ENCODE assay signal across 19 cellular contexts in the genomic region with DNA sequence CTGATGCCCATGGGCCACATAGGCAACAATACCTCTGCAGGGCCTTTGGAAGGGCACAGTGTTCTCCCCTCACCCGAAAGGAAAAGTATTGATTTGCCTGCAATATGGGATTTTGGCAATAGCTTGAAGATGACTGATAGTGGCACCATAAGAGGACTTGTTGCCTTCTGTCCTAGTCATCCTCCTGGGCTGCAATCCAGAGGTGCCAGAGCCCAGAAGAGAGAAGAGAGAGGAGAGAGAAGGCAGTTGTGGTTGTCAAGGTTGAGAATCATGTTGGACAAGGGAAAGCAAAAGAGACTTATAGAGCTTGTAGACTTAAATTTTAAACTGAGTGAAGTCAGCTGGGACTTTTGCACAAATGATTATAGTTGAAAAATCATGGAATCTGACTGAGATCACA. TPM values are rescaled to one million over a fixed set of nuclear protein-coding genes. Genes with fewer than 3 reads are reported as not detected.
DNase-seq lines count a peak whose midpoint lies in the region; ATAC-seq, FAIRE-seq and TF ChIP-seq lines count a peak whose summit lies in the region.
"Had no signal": no experiment of that assay in that cellular context is flagged by ENCODE, and none has a peak within 500 bp of the region (broad histone marks: within the 10 kb centered on the region; RNA-seq: fewer than 3 reads in every experiment).

No MANE protein-coding gene starts in this region.

- peak overlapping the region; percentile 42; the same call in 1 of the 2 replicates for H4K5ac ChIP-seq in IMR-90 (ENCODE audit: low read depth, low read length)
- no peak overlapping the region for H4K5ac ChIP-seq in H1 (ENCODE audit: insufficient read length, low read depth, low read length)

- H3K79me1 ChIP-seq in IMR-90 (ENCODE audit: low read depth in 1 of 2, low read length in 2 of 2) (no peaks in the 10 kb centered on the region), H1 (ENCODE audit: low read depth, low read length) (no peaks in the 10 kb centered on the region), neuronal stem cell (ENCODE audit: low read depth, low read length) (no peaks in the 10 kb centered on the region)

- H2BK15ac ChIP-seq in IMR-90 (ENCODE audit: low read depth, low read length) (no peak overlapping the region), H1 (ENCODE audit: low read length) (no peak overlapping the region), neuronal stem cell (ENCODE audit: low read length) (no peak overlapping the region)

- H4K91ac ChIP-seq in IMR-90 (ENCODE audit: insufficient read depth, low read depth, low read length): no peak overlapping the region
- no peak overlapping the region for H4K91ac ChIP-seq in H1 (replicated peaks; ENCODE audit: insufficient read length, low read length)
- peak overlapping the region; percentile 11 for H4K91ac ChIP-seq in neuronal stem cell (ENCODE audit: low read depth, low read length, poor library complexity)

- H4K20me1 ChIP-seq in IMR-90 (ENCODE audit: insufficient read depth, low read length): no peaks in the 10 kb centered on the region
- H4K20me1 ChIP-seq in H1 (replicated peaks in 1 of 2; ENCODE audit: control insufficient read depth in 1 of 2, insufficient read depth in 2 of 2, low read length in 2 of 2): no peaks in the 10 kb centered on the region

- H3K9me3 ChIP-seq in IMR-90 (ENCODE audit: control insufficient read depth, insufficient read depth, low read length) (no peaks in the 10 kb centered on the region), H1 (ENCODE audit: insufficient read depth in 2 of 2, low read depth in 1 of 2, low read length in 1 of 2) (no peaks in the 10 kb centered on the region), neuronal stem cell (replicated peaks in 1 of 2; ENCODE audit: control insufficient read depth in 2 of 2, insufficient read depth in 1 of 2, low read depth in 1 of 2, low read length in 2 of 2) (peaks cover 0 to 3% of the 10 kb centered on the region in 2 donors)
- H3K9me3 ChIP-seq: A549, BE2C, Peyer's patch, SJSA1 had no signal

- dilution Hi-C loops in IMR-90 (cut with HindIII; ENCODE audit: low sequenced_read_pairs, unreplicated experiment): no loop called here

- H3K23ac ChIP-seq in IMR-90 (ENCODE audit: low read depth, low read length) (no peak overlapping the region), H1 (ENCODE audit: insufficient read length) (no peak overlapping the region), neuronal stem cell (ENCODE audit: low read depth, low read length, poor library complexity) (no peak overlapping the region)

- no peaks in the 10 kb centered on the region for H3K9me1 ChIP-seq in IMR-90 (ENCODE audit: insufficient read depth, low read length)

- H2AK9ac ChIP-seq in IMR-90 (replicated peaks; ENCODE audit: low read depth, low read length, poor library complexity): no peak overlapping the region

- intact Hi-C loops in IMR-90 (cut with micrococcal nuclease) (no loop called here), left colon (cut with DNase I, micrococcal nuclease) (no loop called here)

- no TSS peak for BruUV-seq in IMR-90 (replicated peaks; lab: Mats Ljungman, UMichigan)

- H3K4ac ChIP-seq in IMR-90 (ENCODE audit: low read depth, low read length) (no peak overlapping the region), H1 (replicated peaks; ENCODE audit: insufficient read length, low read depth, low read length) (no peak overlapping the region), neuronal stem cell (ENCODE audit: low read length) (no peak overlapping the region)

- H4K8ac ChIP-seq in IMR-90 (ENCODE audit: low read depth in 2 of 2, low read length in 2 of 2): no peak overlapping the region
- H4K8ac ChIP-seq in H1 (ENCODE audit: extremely low read depth, insufficient read depth, low read length): no peak overlapping the region
- H4K8ac ChIP-seq in neuronal stem cell (ENCODE audit: low read depth, low read length): no peak overlapping the region

- H2BK12ac ChIP-seq in H1 (ENCODE audit: low read depth, low read length): no peak overlapping the region
- H2BK12ac ChIP-seq in neuronal stem cell (ENCODE audit: low read length): no peak overlapping the region

- DNase-seq in EH (ENCODE audit: low read depth) (peak; percentile 29), IMR-90 (no peak), H1 (ENCODE audit: low read depth in 1 of 2, low spot score in 2 of 2) (no peak), neuronal stem cell (ENCODE audit: low spot score) (no peak), left colon (no peak)
- DNase-seq in activated naive CD4-positive, alpha-beta T cell treated with anti-CD3 and anti-CD28 coated beads, Interleukin-2, amount 50 U/mL, for 72 hours (ENCODE audit: low spot score in 2 of 2): no peak
- DNase-seq: BE2C, DMS79, Kasumi-1, NCI-H1105, NCI-H2029 treated with DMSO at 0.1 percent for 48 hours, NCI-H226, NCI-H524, NCI-H774, Peyer's patch had no signal

- CTCF ChIA-PET in IMR-90 (lab: Yijun Ruan, JAX): interaction anchor here (1.7 kb wide), 1 partner anchor 8 kb away, joined by 5 read pairs; no protein-coding TSS in a partner anchor
- CTCF ChIA-PET in H1 (lab: Charles Lee; ENCODE audit: partially characterized antibody): no interaction called here

- ATAC-seq in IMR-90 (ENCODE audit: low read depth): no peak
- no peak for ATAC-seq in HG03280 (IDR thresholded peaks at IDR 0.05; ENCODE audit: unreplicated experiment)
- ATAC-seq in left colon: no peak
- ATAC-seq in activated naive CD4-positive, alpha-beta T cell treated with anti-CD3 and anti-CD28 coated beads, Interleukin-2, amount 50 U/mL, for 72 hours: no peak
- ATAC-seq in GM18505 (IDR thresholded peaks at IDR 0.05; ENCODE audit: unreplicated experiment): no peak
- ATAC-seq: A549 had no signal

- H3K14ac ChIP-seq in IMR-90 (replicated peaks; ENCODE audit: low read depth, low read length) (no peak overlapping the region), H1 (ENCODE audit: insufficient read length) (no peak overlapping the region), neuronal stem cell (ENCODE audit: low read length) (no peak overlapping the region)

- H3K27ac ChIP-seq in IMR-90 (ENCODE audit: insufficient read depth, low read length) (no peak overlapping the region), H1 (ENCODE audit: low read depth, low read length) (no peak overlapping the region), neuronal stem cell (replicated peaks; ENCODE audit: low read length) (no peak overlapping the region)
- H3K27ac ChIP-seq: A549, Peyer's patch, SJSA1 had no signal

- H2AK5ac ChIP-seq in IMR-90 (ENCODE audit: low read depth, low read length) (peak overlapping the region; percentile 8; the same call in 1 of the 2 replicates), H1 (ENCODE audit: low read depth, low read length) (no peak overlapping the region), neuronal stem cell (ENCODE audit: low read depth, low read length) (no peak overlapping the region)

- H3K9me3 Mint-ChIP-seq in activated naive CD4-positive, alpha-beta T cell treated with anti-CD3 and anti-CD28 coated beads, Interleukin-2, amount 50 U/mL, for 72 hours: no peaks in the 10 kb centered on the region

- H2BK120ac ChIP-seq in IMR-90 (ENCODE audit: low read depth, low read length): no peak overlapping the region
- no peak overlapping the region for H2BK120ac ChIP-seq in H1 (replicated peaks; ENCODE audit: low read depth, low read length)
- H2BK120ac ChIP-seq in neuronal stem cell (ENCODE audit: low read depth, low read length): no peak overlapping the region

- WGBS in IMR-90 (ENCODE audit: extremely low coverage in 2 of 2, insufficient read length in 1 of 2), 2 experiments: no CpG with 5 or more reads among the region's 1 CpG
- 92% methylated on average over 1 of the region's 1 CpG; no CpG with 5 or more reads in 1 of the 2 experiments for WGBS in H1 (ENCODE audit: extremely low coverage in 1 of 2, insufficient coverage in 1 of 2, insufficient read length in 1 of 2, insufficient replicate concordance in 2 of 2, low coverage in 1 of 2, low lambda C conversion rate in 2 of 2, missing lambda C conversion rate in 1 of 2), 2 experiments
- WGBS in neuronal stem cell (ENCODE audit: extremely low coverage in 2 of 2, insufficient read length in 2 of 2, insufficient replicate concordance in 1 of 2), 2 donors: no CpG with 5 or more reads among the region's 1 CpG

- no peaks in the 10 kb centered on the region for H3K36me3 ChIP-seq in IMR-90 (ENCODE audit: control insufficient read depth, insufficient read depth, low read length)
- no peaks in the 10 kb centered on the region for H3K36me3 ChIP-seq in H1 (ENCODE audit: control insufficient read depth in 2 of 4, insufficient read depth in 4 of 4, low read length in 3 of 4)
- no peaks in the 10 kb centered on the region for H3K36me3 ChIP-seq in neuronal stem cell (replicated peaks in 1 of 2; ENCODE audit: control insufficient read depth in 2 of 2, insufficient read depth in 2 of 2, low read length in 2 of 2)
- H3K36me3 ChIP-seq: BE2C, Peyer's patch, SJSA1 had no signal

- H3K56ac ChIP-seq in IMR-90 (ENCODE audit: extremely low read depth, insufficient read depth, low read length): no peak overlapping the region
- H3K56ac ChIP-seq in H1 (replicated peaks; ENCODE audit: insufficient read length, low read depth, low read length): no peak overlapping the region

- H3K9ac ChIP-seq in IMR-90 (ENCODE audit: low read depth, low read length) (no peak overlapping the region), H1 (replicated peaks in 1 of 4; ENCODE audit: extremely low read depth in 1 of 4, low read depth in 3 of 4, low read length in 3 of 4) (no peak overlapping the region), neuronal stem cell (ENCODE audit: low read depth, low read length, poor library complexity) (no peak overlapping the region)

- H2AFZ ChIP-seq in IMR-90 (replicated peaks; ENCODE audit: low read length, poor library complexity) (no peak overlapping the region), H1 (ENCODE audit: low read length) (peak overlapping the region; percentile 85; the same call in 1 of the 2 replicates), neuronal stem cell (ENCODE audit: low read length) (no peak overlapping the region)

- FAIRE-seq in H1 (lab: Jason Lieb, UNC): no peak
- FAIRE-seq: A549 had no signal

- TF ChIP-seq CTCF in IMR-90 (conservative IDR thresholded peaks at IDR 0.05; ENCODE audit: low read depth, low read length) (no peak), H1 (IDR thresholded peaks at IDR 0.05; ENCODE audit: control extremely low read depth in 1 of 3, insufficient read depth in 1 of 3, low read depth in 1 of 3, low read length in 3 of 3) (no peak)

- H2BK20ac ChIP-seq in IMR-90 (ENCODE audit: low read depth, low read length) (no peak overlapping the region), H1 (ENCODE audit: low read length) (peak overlapping the region; percentile 38; the same call in 1 of the 2 replicates)

- POLR2A ChIA-PET in IMR-90 (lab: Charles Lee; ENCODE audit: unreplicated experiment) (interaction anchor here (0.7 kb wide), 1 partner anchor 290 kb away, joined by 3 read pairs; no protein-coding TSS in a partner anchor), H1 (lab: Charles Lee; ENCODE audit: partially characterized antibody) (no interaction called here)

- H3K36me3 Mint-ChIP-seq in activated naive CD4-positive, alpha-beta T cell treated with anti-CD3 and anti-CD28 coated beads, Interleukin-2, amount 50 U/mL, for 72 hours: no peaks in the 10 kb centered on the region

- TF ChIP-seq RAD21 in IMR-90 (IDR thresholded peaks at IDR 0.05; ENCODE audit: low read length) (no peak), H1 (IDR thresholded peaks at IDR 0.05 in 1 of 2, conservative IDR thresholded peaks at IDR 0.05 in 1 of 2; ENCODE audit: low read depth in 2 of 2, low read length in 2 of 2) (no peak)

- H3K18ac ChIP-seq in IMR-90 (ENCODE audit: low read depth, low read length) (peak overlapping the region; percentile 33; the same call in 1 of the 2 replicates), H1 (ENCODE audit: extremely low read depth, low read length) (no peak overlapping the region), neuronal stem cell (ENCODE audit: low read length) (peak overlapping the region; percentile 52)

- H3K4me2 ChIP-seq in IMR-90 (ENCODE audit: low read depth, low read length): no peak overlapping the region
- H3K4me2 ChIP-seq in H1 (ENCODE audit: insufficient read depth in 1 of 2, low read depth in 2 of 2, low read length in 2 of 2): no peak overlapping the region
- no peak overlapping the region for H3K4me2 ChIP-seq in neuronal stem cell (ENCODE audit: insufficient read depth, low read length, poor library complexity, severe bottlenecking)
- H3K4me2 ChIP-seq: A549 had no signal

- in situ Hi-C loops in IMR-90 (cut with MboI; ENCODE audit: low sequenced_read_pairs): no loop called here

- H3K79me2 ChIP-seq in H1 (ENCODE audit: control insufficient read depth in 1 of 2, insufficient read depth in 2 of 2, low read length in 2 of 2): no peaks in the 10 kb centered on the region

- H3K4me3 ChIP-seq in IMR-90 (ENCODE audit: insufficient read depth, low read depth, low read length) (no peak overlapping the region), H1 (ENCODE audit: extremely low read depth in 1 of 4, insufficient read depth in 2 of 4, low read depth in 3 of 4, low read length in 4 of 4) (no peak overlapping the region), neuronal stem cell (ENCODE audit: low read length in 2 of 2) (no peak overlapping the region)
- H3K4me3 ChIP-seq: A549, Peyer's patch, SJSA1 had no signal

- no peak for TF ChIP-seq EP300 in H1 (IDR thresholded peaks at IDR 0.05; ENCODE audit: borderline replicate concordance in 1 of 2, low read depth in 2 of 2, low read length in 2 of 2)

- no peak overlapping the region for H3K27ac Mint-ChIP-seq in activated naive CD4-positive, alpha-beta T cell treated with anti-CD3 and anti-CD28 coated beads, Interleukin-2, amount 50 U/mL, for 72 hours

- no peak for TF ChIP-seq POLR2A in IMR-90 (IDR thresholded peaks at IDR 0.05; ENCODE audit: low read depth, low read length)
- no peak for TF ChIP-seq POLR2A in H1 (IDR thresholded peaks at IDR 0.05; ENCODE audit: control extremely low read depth in 1 of 2, low read depth in 2 of 2, low read length in 2 of 2)
- no peak for TF ChIP-seq POLR2A in GM18505 (IDR thresholded peaks at IDR 0.05; ENCODE audit: borderline replicate concordance, extremely low read depth, insufficient read depth, insufficient read length)

- H2BK5ac ChIP-seq in IMR-90 (ENCODE audit: low read depth, low read length, poor library complexity, severe bottlenecking) (no peak overlapping the region), H1 (ENCODE audit: low read depth, low read length) (no peak overlapping the region), neuronal stem cell (ENCODE audit: low read length) (no peak overlapping the region)

- H3K4me1 ChIP-seq in IMR-90 (ENCODE audit: control insufficient read depth, insufficient read depth, low read length) (peaks cover 2% of the 10 kb centered on the region; the same call in 1 of the 2 replicates), H1 (replicated peaks in 1 of 4; ENCODE audit: control insufficient read depth in 3 of 4, insufficient read depth in 4 of 4, low read length in 3 of 4) (peaks cover 0 to 3% (median under 1%) of the 10 kb centered on the region in 4 experiments; a peak in 1 of 7 replicates), neuronal stem cell (ENCODE audit: control insufficient read depth in 2 of 2, insufficient read depth in 1 of 2, low read depth in 1 of 2, low read length in 2 of 2) (peaks cover 11 to 34% of the 10 kb centered on the region in 2 donors)
- H3K4me1 ChIP-seq: A549, BE2C, Peyer's patch, SJSA1 had no signal

- H3K27me3 ChIP-seq in IMR-90 (ENCODE audit: control insufficient read depth, insufficient read depth, low read length): no peaks in the 10 kb centered on the region
- H3K27me3 ChIP-seq in H1 (replicated peaks in 1 of 4; ENCODE audit: control insufficient read depth in 3 of 4, extremely low read depth in 1 of 4, insufficient read depth in 3 of 4, low read length in 3 of 4): no peaks in the 10 kb centered on the region
- H3K27me3 ChIP-seq in neuronal stem cell (ENCODE audit: control insufficient read depth in 3 of 3, insufficient read depth in 3 of 3, low read depth in 1 of 3, low read length in 3 of 3): peaks cover 0 to 2% (median 0%) of the 10 kb centered on the region in 3 experiments
- H3K27me3 ChIP-seq: BE2C, Peyer's patch, SJSA1 had no signal

- no peaks in the 10 kb centered on the region for H3K23me2 ChIP-seq in H1 (ENCODE audit: low read depth, low read length)

RNA-seq across cellular contexts. Expression of gene HDGFL1, which starts 14.6 kb away (rescaled TPM):
- total RNA-seq in IMR-90 (2012; rRNA removed) (not detected in 2 replicates), left colon (not detected)
- polyA plus RNA-seq in IMR-90 (2012; rRNA removed) (not detected in 2 replicates), H1 (2011; rRNA removed) (not detected in 2 replicates)
- polyA plus RNA-seq in IMR-90 (2012; cell fraction: cytosol; rRNA removed): not detected in 2 replicates
- not detected in 2 replicates for polyA plus RNA-seq in IMR-90 (2012; cell fraction: nucleus; rRNA removed; ENCODE audit: low replicate concordance)
- not detected in 2 replicates for total RNA-seq in H1 (2021; fragmentation: NEBNext Ultra II Directional; extraction: Animal tissue kit (Norgen Biotek cat#: 25700))
- not detected for polyA plus RNA-seq in H1 (2011; cell fraction: cytosol; rRNA removed)
- not detected for polyA plus RNA-seq in H1 (2011; cell fraction: nucleus; rRNA removed)
- polyA plus RNA-seq in H1 (2012, experiment 1 of 2): not detected in 4 replicates
- polyA plus RNA-seq in H1 (2012, experiment 2 of 2): not detected
- polyA plus RNA-seq in H1 (2013, experiment 1 of 2): not detected
- polyA plus RNA-seq in H1 (2013, experiment 2 of 2): not detected
- polyA minus RNA-seq in H1 (2011; rRNA and poly(A)+ RNA removed): not detected in 2 replicates
- not detected for polyA minus RNA-seq in H1 (2011; cell fraction: cytosol; rRNA and poly(A)+ RNA removed)
- polyA minus RNA-seq in H1 (2011; cell fraction: nucleus; rRNA and poly(A)+ RNA removed): not detected
- not detected for polyA plus RNA-seq in neuronal stem cell (2013, experiment 1 of 2)
- polyA plus RNA-seq in neuronal stem cell (2013, experiment 2 of 2): not detected
- not detected for total RNA-seq in activated naive CD4-positive, alpha-beta T cell treated with anti-CD3 and anti-CD28 coated beads, Interleukin-2, amount 50 U/mL, for 72 hours
- total RNA-seq: Peyer's patch, SJSA1 had no signal
- polyA plus RNA-seq: A549 had no signal
